In genomic region chr1:232149302-232150201, GRCh38 we compare ENCODE assay signal across 17 cellular contexts.
A peak's percentile ranks its signal among the peaks of the same experiment; 100 is the strongest.
DNase-seq lines count a peak whose midpoint lies in the region; ATAC-seq, FAIRE-seq and TF ChIP-seq lines count a peak whose summit lies in the region.
"Had no signal": no experiment of that assay in that cellular context is flagged by ENCODE, and none has a peak within 500 bp of the region (broad histone marks: within the 10 kb centered on the region; RNA-seq: fewer than 3 reads in every experiment).

No MANE protein-coding gene starts in this region.

- no peak for FAIRE-seq in GM12891 (lab: Jason Lieb, UNC)
- FAIRE-seq: frontal cortex, GM12878 had no signal

- intact Hi-C loops in MCF 10A (cut with micrococcal nuclease), result no loop called here
- intact Hi-C loops in breast epithelium (cut with DNase I; ENCODE audit: low total_unique reads), result no loop called here

- H3K4me1 Mint-ChIP-seq in MCF 10A (ENCODE audit: insufficient read depth, unreplicated experiment), result peaks cover 14% of the 10 kb centered on the region
- no peaks in the 10 kb centered on the region for H3K4me1 Mint-ChIP-seq in T-cell
- H3K4me1 Mint-ChIP-seq: activated naive CD4-positive, alpha-beta T cell treated with anti-CD3 and anti-CD28 coated beads, Interleukin-2, amount 10 ng/mL, durations not matched to agents 7 days and 5 days had no signal

- H3K4me3 Mint-ChIP-seq in MCF 10A (ENCODE audit: unreplicated experiment), result no peak overlapping the region
- no peak overlapping the region for H3K4me3 Mint-ChIP-seq in T-cell
- H3K4me3 Mint-ChIP-seq: activated naive CD4-positive, alpha-beta T cell treated with anti-CD3 and anti-CD28 coated beads, Interleukin-2, amount 10 ng/mL, durations not matched to agents 7 days and 5 days had no signal

- H3K9me3 ChIP-seq in breast epithelium (no peaks in the 10 kb centered on the region), RWPE2 (ENCODE audit: severe bottlenecking) (no peaks in the 10 kb centered on the region)
- H3K9me3 ChIP-seq: thoracic aorta had no signal

- no peak for TF ChIP-seq CTCF in MCF 10A (IDR thresholded peaks at IDR 0.05; ENCODE audit: unreplicated experiment)
- TF ChIP-seq CTCF in breast epithelium (IDR thresholded peaks at IDR 0.05), result no peak
- TF ChIP-seq CTCF in RWPE2 (IDR thresholded peaks at IDR 0.05; ENCODE audit: poor library complexity, severe bottlenecking), result no peak

- CTCF ChIA-PET in MCF 10A (lab: Yijun Ruan, JAX), result interaction anchor here (0.5 to 2.2 kb wide), 10 partner anchors 11 to 478 kb away, joined by 3 to 9 read pairs (median 3); no protein-coding TSS in a partner anchor
- CTCF ChIA-PET in T-cell (lab: Charles Lee), result no interaction called here

- H3K27me3 ChIP-seq in breast epithelium, result no peaks in the 10 kb centered on the region
- H3K27me3 ChIP-seq in RWPE2 (ENCODE audit: insufficient read depth, poor library complexity, severe bottlenecking), result no peaks in the 10 kb centered on the region

- H3K9me3 Mint-ChIP-seq in MCF 10A (ENCODE audit: unreplicated experiment), result peaks cover 9% of the 10 kb centered on the region
- H3K9me3 Mint-ChIP-seq in T-cell, result peaks cover 0 to 6% (median 0%) of the 10 kb centered on the region in 3 donors
- H3K9me3 Mint-ChIP-seq: activated naive CD4-positive, alpha-beta T cell treated with anti-CD3 and anti-CD28 coated beads, Interleukin-2, amount 10 ng/mL, durations not matched to agents 7 days and 5 days had no signal

- H3K36me3 ChIP-seq in breast epithelium (no peaks in the 10 kb centered on the region), RWPE2 (ENCODE audit: low read depth) (no peaks in the 10 kb centered on the region)
- H3K36me3 ChIP-seq: thoracic aorta had no signal

- H3K27ac ChIP-seq in breast epithelium (no peak overlapping the region), RWPE2 (ENCODE audit: poor library complexity, severe bottlenecking) (peak overlapping the region; percentile 55)
- H3K27ac ChIP-seq: thoracic aorta had no signal

- BruUV-seq in MCF 10A (replicated peaks; lab: Mats Ljungman, UMichigan), result no TSS peak

- H3K4me1 ChIP-seq in breast epithelium (no peaks in the 10 kb centered on the region), RWPE2 (ENCODE audit: insufficient read depth, poor library complexity, severe bottlenecking) (peaks cover 17% of the 10 kb centered on the region)

- H3K27ac Mint-ChIP-seq in MCF 10A (ENCODE audit: low read depth, unreplicated experiment) (peak overlapping the region; percentile 52), T-cell (no peak overlapping the region)
- H3K27ac Mint-ChIP-seq: activated naive CD4-positive, alpha-beta T cell treated with anti-CD3 and anti-CD28 coated beads, Interleukin-2, amount 10 ng/mL, durations not matched to agents 7 days and 5 days had no signal

- H3K4me3 ChIP-seq in breast epithelium (no peak overlapping the region), RWPE2 (ENCODE audit: severe bottlenecking) (no peak overlapping the region)
- H3K4me3 ChIP-seq: GM12878, thoracic aorta had no signal

- no peaks in the 10 kb centered on the region for H3K27me3 Mint-ChIP-seq in MCF 10A (ENCODE audit: insufficient read depth, unreplicated experiment)
- H3K27me3 Mint-ChIP-seq in T-cell, result peaks cover 16 to 21% of the 10 kb centered on the region in 2 donors

- no peaks in the 10 kb centered on the region for H3K36me3 Mint-ChIP-seq in MCF 10A (ENCODE audit: insufficient read depth, unreplicated experiment)
- H3K36me3 Mint-ChIP-seq in T-cell, result no peaks in the 10 kb centered on the region
- H3K36me3 Mint-ChIP-seq: activated naive CD4-positive, alpha-beta T cell treated with anti-CD3 and anti-CD28 coated beads, Interleukin-2, amount 10 ng/mL, durations not matched to agents 7 days and 5 days had no signal

- POLR2A ChIA-PET in MCF 10A (lab: Yijun Ruan, JAX) (interaction anchor here (0.7 to 2.5 kb wide), 12 partner anchors 11 to 786 kb away, joined by 3 to 16 read pairs (median 8); partner anchors contain the start of gene SIPA1L2), T-cell (lab: Charles Lee) (no interaction called here)

- no peak for TF ChIP-seq POLR2A in breast epithelium (IDR thresholded peaks at IDR 0.05)
- no peak for TF ChIP-seq POLR2A in GM12891 (IDR thresholded peaks at IDR 0.05; ENCODE audit: low read depth, low read length)

- ATAC-seq in RWPE2 (ENCODE audit: low read depth) (peak; percentile 58), T-cell (replicated peaks in 1 of 4) (no peak)
- ATAC-seq: GM12878 had no signal

- DNase-seq in MCF 10A (ENCODE audit: unreplicated experiment) (peak; percentile 72), breast epithelium (ENCODE audit: low spot score in 2 of 2) (no peak), RWPE2 (ENCODE audit: low spot score) (no peak), fibroblast of gingiva (ENCODE audit: low read depth) (peak; percentile 60), GM12891 (ENCODE audit: insufficient read length, low spot score) (no peak), T-cell (no peak), NCI-H524 (lab: John Stamatoyannopoulos, UW) (no peak)
- DNase-seq in activated naive CD4-positive, alpha-beta T cell (lab: John Stamatoyannopoulos, UW), result no peak
- DNase-seq: 8988T; activated naive CD4-positive, alpha-beta T cell treated with anti-CD3 and anti-CD28 coated beads, Interleukin-2, amount 10 ng/mL, durations not matched to agents 7 days and 5 days; cerebellar nuclear complex; DMS153; occipital lobe; SIG-M5 had no signal

TF ChIP-seq in GM12891, 5 proteins besides CTCF, POLR2A, EP300 and RAD21:
- TF ChIP-seq PAX5 (IDR thresholded peaks at IDR 0.05; ENCODE audit: insufficient read depth, low read length, severe bottlenecking), result no peak
- no peak for TF ChIP-seq POLR2AphosphoS5 (IDR thresholded peaks at IDR 0.05; ENCODE audit: low read depth, low read length)
- no peak for TF ChIP-seq POU2F2 (IDR thresholded peaks at IDR 0.05; ENCODE audit: low read depth, low read length)
- TF ChIP-seq SPI1 (IDR thresholded peaks at IDR 0.05; ENCODE audit: low read depth, low read length), result no peak

Comparison
In these comparisons a context has a peak if more than half of its experiments do, and no peak if none do; other contexts are left out.
1. DNase-seq: peak in MCF 10A (single experiment) and fibroblast of gingiva (single experiment); none in breast epithelium (0 of 2), RWPE2 (single experiment), GM12891 (single experiment), T-cell (0 of 34), NCI-H524 (0 of 2) and activated naive CD4-positive, alpha-beta T cell (0 of 4).